2 cellular contexts compared by ENCODE assay signal in the genomic region with DNA sequence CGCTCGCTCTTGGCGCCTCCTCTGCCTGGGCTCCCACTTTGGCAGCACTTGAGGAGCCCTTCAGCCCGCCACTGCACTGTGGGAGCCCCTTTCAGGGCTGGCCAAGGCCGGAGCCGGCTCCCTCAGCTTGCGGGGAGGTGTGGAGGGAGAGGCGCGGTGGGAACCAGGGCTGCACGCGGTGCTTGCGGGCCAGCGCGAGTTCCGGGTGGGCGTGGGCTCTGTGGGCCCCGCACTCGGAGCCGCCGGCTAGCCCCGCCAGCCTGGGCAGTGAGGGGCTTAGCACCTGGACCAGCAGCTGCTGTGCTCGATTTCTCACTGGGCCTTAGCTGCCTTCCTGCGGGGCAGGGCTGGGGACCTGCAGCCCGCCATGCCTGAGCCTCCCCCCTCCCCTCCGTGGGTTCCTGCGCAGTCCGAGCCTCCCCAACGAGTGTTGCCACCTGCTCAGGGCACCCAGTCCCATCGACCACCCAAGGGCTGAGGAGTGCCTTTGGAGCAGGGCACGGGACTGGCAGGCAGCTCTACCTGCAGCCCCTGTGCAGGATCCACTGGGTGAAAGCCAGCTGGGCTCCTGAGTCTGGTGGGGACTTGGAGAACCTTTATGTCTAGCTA.
TF ChIP-seq lines count a peak whose summit lies in the region.

No MANE protein-coding gene starts in this region.

TF ChIP-seq in K562, 482 proteins besides CTCF, POLR2A, EP300 and RAD21:
- TF ChIP-seq, protein P1, sequence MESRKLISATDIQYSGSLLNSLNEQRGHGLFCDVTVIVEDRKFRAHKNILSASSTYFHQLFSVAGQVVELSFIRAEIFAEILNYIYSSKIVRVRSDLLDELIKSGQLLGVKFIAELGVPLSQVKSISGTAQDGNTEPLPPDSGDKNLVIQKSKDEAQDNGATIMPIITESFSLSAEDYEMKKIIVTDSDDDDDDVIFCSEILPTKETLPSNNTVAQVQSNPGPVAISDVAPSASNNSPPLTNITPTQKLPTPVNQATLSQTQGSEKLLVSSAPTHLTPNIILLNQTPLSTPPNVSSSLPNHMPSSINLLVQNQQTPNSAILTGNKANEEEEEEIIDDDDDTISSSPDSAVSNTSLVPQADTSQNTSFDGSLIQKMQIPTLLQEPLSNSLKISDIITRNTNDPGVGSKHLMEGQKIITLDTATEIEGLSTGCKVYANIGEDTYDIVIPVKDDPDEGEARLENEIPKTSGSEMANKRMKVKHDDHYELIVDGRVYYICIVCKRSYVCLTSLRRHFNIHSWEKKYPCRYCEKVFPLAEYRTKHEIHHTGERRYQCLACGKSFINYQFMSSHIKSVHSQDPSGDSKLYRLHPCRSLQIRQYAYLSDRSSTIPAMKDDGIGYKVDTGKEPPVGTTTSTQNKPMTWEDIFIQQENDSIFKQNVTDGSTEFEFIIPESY (CRISPR knock-in tag; IDR thresholded peaks at IDR 0.05): peak; percentile 71; the same call in 1 of the 2 replicates

TF ChIP-seq in HepG2, 621 proteins besides CTCF, POLR2A, EP300 and RAD21:
- peak; percentile 37 for TF ChIP-seq AGO2 (optimal IDR thresholded peaks at IDR 0.05; ENCODE audit: low read depth, low read length)
- TF ChIP-seq, protein P1 (CRISPR knock-in tag; IDR thresholded peaks at IDR 0.05): peak; percentile 50
